19 cellular contexts compared by ENCODE assay signal in the genomic region with DNA sequence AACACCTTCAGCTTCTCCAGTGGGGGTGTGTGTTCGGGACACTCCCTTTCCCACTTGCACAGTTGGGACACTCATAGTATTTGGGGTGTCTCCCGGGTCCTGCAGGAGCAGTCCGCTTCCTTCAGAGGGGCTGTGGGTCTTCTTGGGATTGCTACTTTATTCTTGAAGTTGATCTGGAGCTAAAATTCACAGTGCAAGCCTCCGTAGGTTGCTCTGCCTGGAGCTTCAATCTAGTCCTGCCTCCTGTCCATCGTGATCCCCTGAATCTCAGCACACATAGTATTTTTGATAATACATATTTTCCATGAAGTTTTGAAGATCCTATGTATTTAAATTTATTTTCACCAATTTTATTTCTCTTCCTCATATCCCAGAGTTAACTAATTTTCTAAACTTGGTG.
DNase-seq lines count a peak whose midpoint lies in the region; ATAC-seq and TF ChIP-seq lines count a peak whose summit lies in the region.
"Had no signal": no experiment of that assay in that cellular context is flagged by ENCODE, and none has a peak within 500 bp of the region (broad histone marks: within the 10 kb centered on the region; RNA-seq: fewer than 3 reads in every experiment).

No MANE protein-coding gene starts in this region.

- DNase-seq in PC-9 (no peak), cardiac muscle cell (ENCODE audit: low read depth in 1 of 2, low spot score in 1 of 2) (no peak), HPDE6-E6E7 (ENCODE audit: extremely low spot score) (no peak), G401 (ENCODE audit: low spot score) (no peak), KBM-7 (no peak)
- DNase-seq: activated CD8-positive, alpha-beta T cell treated with anti-CD3 and anti-CD28 coated beads, Interleukin-2, amount 10 ng/mL, durations not matched to agents 7 days and 5 days; activated gamma-delta T cell; activated naive CD8-positive, alpha-beta T cell treated with anti-CD3 and anti-CD28 coated beads, Interleukin-2, amount 50 U/mL, for 24 hours; CD4-positive, CD25-positive, alpha-beta regulatory T cell; naive B cell; NCI-H1417 treated with DMSO at 0.1 percent for 48 hours; NCI-H510A treated with DMSO at 0.1 percent for 48 hours; stimulated activated CD4-positive, alpha-beta T cell treated with anti-CD3 and anti-CD28 coated beads, Interleukin-4, amount 100 ng/mL, for 4 hours; stimulated activated naive CD4-positive, alpha-beta T cell; T-helper 17 cell had no signal

- no peaks in the 10 kb centered on the region for H3F3A ChIP-seq in PC-9 (ENCODE audit: insufficient read depth, low read depth)

- H3K4me3 ChIP-seq in PC-9 = no peak overlapping the region
- H3K4me3 ChIP-seq in cardiac muscle cell = peak overlapping the region; percentile 13
- H3K4me3 ChIP-seq: SK-N-MC had no signal

- H3K27ac ChIP-seq in PC-9 (no peak overlapping the region), cardiac muscle cell (peak overlapping the region; percentile 92)
- H3K27ac ChIP-seq: SK-N-MC had no signal

- peaks cover 16% of the 10 kb centered on the region for H3K4me1 Mint-ChIP-seq in nephron
- H3K4me1 Mint-ChIP-seq: activated naive CD8-positive, alpha-beta T cell treated with anti-CD3 and anti-CD28 coated beads, Interleukin-2, amount 50 U/mL, for 24 hours; brain; CD4-positive, CD25-positive, alpha-beta regulatory T cell; T-helper 17 cell had no signal

- peak overlapping the region; percentile 81 to 95 (median 89) for H3K27ac Mint-ChIP-seq in nephron
- H3K27ac Mint-ChIP-seq: activated CD8-positive, alpha-beta T cell treated with anti-CD3 and anti-CD28 coated beads, Interleukin-2, amount 10 ng/mL, durations not matched to agents 7 days and 5 days; activated naive CD8-positive, alpha-beta T cell treated with anti-CD3 and anti-CD28 coated beads, Interleukin-2, amount 50 U/mL, for 24 hours; CD4-positive, CD25-positive, alpha-beta regulatory T cell; naive B cell; T-helper 17 cell had no signal

- intact Hi-C loops in PC-9 (cut with micrococcal nuclease; ENCODE audit: unreplicated experiment) = loop anchor here (1.0 kb wide), 1 partner anchor 303 kb away; no protein-coding TSS in a partner anchor

- peak overlapping the region; percentile 66 to 83 (median 74) for H3K4me3 Mint-ChIP-seq in nephron
- H3K4me3 Mint-ChIP-seq: activated CD8-positive, alpha-beta T cell treated with anti-CD3 and anti-CD28 coated beads, Interleukin-2, amount 10 ng/mL, durations not matched to agents 7 days and 5 days; activated naive CD8-positive, alpha-beta T cell treated with anti-CD3 and anti-CD28 coated beads, Interleukin-2, amount 50 U/mL, for 24 hours; CD4-positive, CD25-positive, alpha-beta regulatory T cell; naive B cell; T-helper 17 cell had no signal

- H3K4me1 ChIP-seq in PC-9 (replicated peaks; ENCODE audit: insufficient read depth) = no peaks in the 10 kb centered on the region
- H3K4me1 ChIP-seq in cardiac muscle cell (ENCODE audit: low read depth) = peaks cover 18% of the 10 kb centered on the region

- H3K9me3 ChIP-seq in PC-9 (ENCODE audit: insufficient read depth, low read depth) (no peaks in the 10 kb centered on the region), cardiac muscle cell (ENCODE audit: low read depth) (no peaks in the 10 kb centered on the region)

- no peaks in the 10 kb centered on the region for H4K20me1 ChIP-seq in PC-9 (ENCODE audit: insufficient read depth)

- CTCF ChIA-PET in PC-9 (lab: Charles Lee) = interaction anchor here (0.5 kb wide), 1 partner anchor 790 kb away, joined by 3 read pairs; no protein-coding TSS in a partner anchor

- BruUV-seq in PC-9 (replicated peaks; lab: Mats Ljungman, UMichigan) = no TSS peak

- H3K4me2 ChIP-seq in PC-9 = 0 out of 2 replicates have a peak overlapping the region, but pooled peaks have one; percentile 13

- H3K79me2 ChIP-seq in PC-9 (ENCODE audit: low read depth) = no peaks in the 10 kb centered on the region

- no peaks in the 10 kb centered on the region for H3K9me2 ChIP-seq in PC-9 (ENCODE audit: insufficient read depth)

- peaks cover 37% of the 10 kb centered on the region for H3K9me3 Mint-ChIP-seq in nephron
- H3K9me3 Mint-ChIP-seq: activated naive CD8-positive, alpha-beta T cell treated with anti-CD3 and anti-CD28 coated beads, Interleukin-2, amount 50 U/mL, for 24 hours had no signal

- H3K27me3 ChIP-seq in PC-9 (ENCODE audit: insufficient read depth, low read depth) = no peaks in the 10 kb centered on the region
- no peaks in the 10 kb centered on the region for H3K27me3 ChIP-seq in cardiac muscle cell

- no peak for ATAC-seq in GM19397 (IDR thresholded peaks at IDR 0.05; ENCODE audit: unreplicated experiment)
- ATAC-seq: activated CD8-positive, alpha-beta T cell treated with anti-CD3 and anti-CD28 coated beads, Interleukin-2, amount 10 ng/mL, durations not matched to agents 7 days and 5 days; activated naive CD8-positive, alpha-beta T cell treated with anti-CD3 and anti-CD28 coated beads, Interleukin-2, amount 50 U/mL, for 24 hours; T-helper 17 cell had no signal

- H3K36me3 ChIP-seq in PC-9 (ENCODE audit: low read depth) = no peaks in the 10 kb centered on the region
- H3K36me3 ChIP-seq in cardiac muscle cell = no peaks in the 10 kb centered on the region

- peaks cover 15% of the 10 kb centered on the region for H3K36me3 Mint-ChIP-seq in nephron (ENCODE audit: low read depth)
- H3K36me3 Mint-ChIP-seq: brain; CD4-positive, CD25-positive, alpha-beta regulatory T cell; naive B cell had no signal

- POLR2A ChIA-PET in PC-9 (lab: Charles Lee; ENCODE audit: unreplicated experiment) = interaction anchor here (0.6 to 0.8 kb wide), 2 partner anchors 11 to 303 kb away, joined by 3 to 8 read pairs; no protein-coding TSS in a partner anchor

- peak overlapping the region; percentile 75 for H2AFZ ChIP-seq in PC-9

- in situ Hi-C loops in G401 (cut with HindIII; ENCODE audit: low sequenced_read_pairs) = no loop called here
- in situ Hi-C loops in KBM-7 (cut with MboI; ENCODE audit: low pct_unique_long_range_greater_than_20kb, low sequenced_read_pairs) = no loop called here

- no peaks in the 10 kb centered on the region for H3K27me3 Mint-ChIP-seq in nephron (ENCODE audit: low read depth)
- H3K27me3 Mint-ChIP-seq: activated naive CD8-positive, alpha-beta T cell treated with anti-CD3 and anti-CD28 coated beads, Interleukin-2, amount 50 U/mL, for 24 hours; brain; T-helper 17 cell had no signal

- TF ChIP-seq CTCF in PC-9 (conservative IDR thresholded peaks at IDR 0.05) = no peak
- no peak for TF ChIP-seq CTCF in cardiac muscle cell (IDR thresholded peaks at IDR 0.05; ENCODE audit: low read depth, low read length)
- TF ChIP-seq CTCF in nephron (IDR thresholded peaks at IDR 0.05; ENCODE audit: unreplicated experiment in 3 of 3) = no peak
